In genomic region chr1:18948913-18949688, GRCh38 we compare ENCODE assay signal across 1 cellular context.
TF ChIP-seq lines count a peak whose summit lies in the region.

No MANE protein-coding gene starts in this region.

TF ChIP-seq in HepG2, 621 proteins besides CTCF, POLR2A, EP300 and RAD21 (continued from another document and continues in another):
- no peak for TF ChIP-seq ZBTB40 (IDR thresholded peaks at IDR 0.05)
- TF ChIP-seq ZBTB40 (CRISPR knock-in tag; IDR thresholded peaks at IDR 0.05) = peak; percentile 30; the same call in 1 of the 2 replicates
- TF ChIP-seq JUN (CRISPR knock-in tag; IDR thresholded peaks at IDR 0.05) = peak; percentile 17; the same call in 1 of the 2 replicates
- no peak for TF ChIP-seq TCF12 (IDR thresholded peaks at IDR 0.05)
- peak; percentile 82 for TF ChIP-seq TCF12 (CRISPR knock-in tag; IDR thresholded peaks at IDR 0.05)
- peak; percentile 66; the same call in 1 of the 2 replicates for TF ChIP-seq ZNF136 (CRISPR knock-in tag; IDR thresholded peaks at IDR 0.05; ENCODE audit: low read depth)
- no peak for TF ChIP-seq ZNF549 (CRISPR knock-in tag; IDR thresholded peaks at IDR 0.05)
- no peak for TF ChIP-seq ZNF7 (CRISPR knock-in tag; IDR thresholded peaks at IDR 0.05)
- no peak for TF ChIP-seq CBFB (CRISPR knock-in tag; IDR thresholded peaks at IDR 0.05)
- TF ChIP-seq NCOA5 (CRISPR knock-in tag; IDR thresholded peaks at IDR 0.05) = no peak
- TF ChIP-seq HMG20B (CRISPR knock-in tag; conservative IDR thresholded peaks at IDR 0.05) = 0 out of 2 replicates have a peak, but pooled peaks have one; percentile 17
- peak; percentile 59 for TF ChIP-seq MED8 (CRISPR knock-in tag; IDR thresholded peaks at IDR 0.05; ENCODE audit: insufficient replicate concordance)
- TF ChIP-seq RBFOX2 (IDR thresholded peaks at IDR 0.05; ENCODE audit: low read depth, low read length) = 0 out of 2 replicates have a peak, but pooled peaks have one; percentile 25
- peak; percentile 86; the same call in 1 of the 2 replicates for TF ChIP-seq BRCA1 (CRISPR knock-in tag; IDR thresholded peaks at IDR 0.05)
- TF ChIP-seq ASH2L (IDR thresholded peaks at IDR 0.05; ENCODE audit: insufficient read length, low read depth, low read length) = peak; percentile 94
- TF ChIP-seq SMYD3 (CRISPR knock-in tag; IDR thresholded peaks at IDR 0.05) = peak; percentile 83
- peak; percentile 58; the same call in 1 of the 2 replicates for TF ChIP-seq ZNF460 (CRISPR knock-in tag; IDR thresholded peaks at IDR 0.05; ENCODE audit: borderline replicate concordance)
- peak; percentile 68; the same call in 1 of the 2 replicates for TF ChIP-seq RARG (CRISPR knock-in tag; IDR thresholded peaks at IDR 0.05; ENCODE audit: low read depth)
- peak; percentile 40 to 66; a peak in 3 of 4 replicates for TF ChIP-seq HMGXB4 (CRISPR knock-in tag; IDR thresholded peaks at IDR 0.05; ENCODE audit: borderline replicate concordance in 1 of 2, low read depth in 1 of 2)
- no peak; the same call in 1 of the 2 replicates for TF ChIP-seq ZBTB38 (CRISPR knock-in tag; IDR thresholded peaks at IDR 0.05)
- TF ChIP-seq HNRNPUL1 (IDR thresholded peaks at IDR 0.05; ENCODE audit: low read depth, low read length) = no peak
- TF ChIP-seq ZNF256 (CRISPR knock-in tag; conservative IDR thresholded peaks at IDR 0.05) = peak; percentile 86
- TF ChIP-seq ZSCAN22 (CRISPR knock-in tag; IDR thresholded peaks at IDR 0.05) = peak; percentile 25; the same call in 1 of the 2 replicates
- peak; percentile 66; the same call in 1 of the 2 replicates for TF ChIP-seq IRF1 (CRISPR knock-in tag; IDR thresholded peaks at IDR 0.05; ENCODE audit: low read depth)
- peak; percentile 72; the same call in 1 of the 2 replicates for TF ChIP-seq ZNF816 (CRISPR knock-in tag; IDR thresholded peaks at IDR 0.05; ENCODE audit: borderline replicate concordance)
- no peak for TF ChIP-seq NKX3-1 (CRISPR knock-in tag; IDR thresholded peaks at IDR 0.05)
- no peak for TF ChIP-seq CCAR2 (optimal IDR thresholded peaks at IDR 0.05; ENCODE audit: low read depth, low read length)
- peak; percentile 94 for TF ChIP-seq KDM5B (CRISPR knock-in tag; IDR thresholded peaks at IDR 0.05; ENCODE audit: borderline replicate concordance)
- peak; percentile 88; the same call in 1 of the 2 replicates for TF ChIP-seq ZBTB4 (CRISPR knock-in tag; IDR thresholded peaks at IDR 0.05; ENCODE audit: borderline replicate concordance)
- TF ChIP-seq ZNF234 (CRISPR knock-in tag; conservative IDR thresholded peaks at IDR 0.05) = no peak
- peak; percentile 81; the same call in 1 of the 2 replicates for TF ChIP-seq ZNF224 (CRISPR knock-in tag; IDR thresholded peaks at IDR 0.05)
- TF ChIP-seq ZNF564 (CRISPR knock-in tag; IDR thresholded peaks at IDR 0.05) = peak; percentile 76
- peak; percentile 73 for TF ChIP-seq PHF8 (CRISPR knock-in tag; IDR thresholded peaks at IDR 0.05)
- no peak; the same call in 1 of the 2 replicates for TF ChIP-seq AHR (CRISPR knock-in tag; IDR thresholded peaks at IDR 0.05)
- TF ChIP-seq ZNF121 (CRISPR knock-in tag; IDR thresholded peaks at IDR 0.05) = peak; percentile 82; the same call in 1 of the 2 replicates
- no peak; the same call in 1 of the 2 replicates for TF ChIP-seq EHMT2 (IDR thresholded peaks at IDR 0.05; ENCODE audit: borderline replicate concordance, low read depth, low read length)
- TF ChIP-seq TBP (CRISPR knock-in tag; IDR thresholded peaks at IDR 0.05) = no peak
- 0 out of 2 replicates have a peak, but pooled peaks have one; percentile 26 for TF ChIP-seq ZNF414 (CRISPR knock-in tag; IDR thresholded peaks at IDR 0.05)
- no peak for TF ChIP-seq ZNF207 (IDR thresholded peaks at IDR 0.05; ENCODE audit: borderline replicate concordance)
- peak; percentile 35; the same call in 1 of the 2 replicates for TF ChIP-seq ZNF749 (CRISPR knock-in tag; IDR thresholded peaks at IDR 0.05; ENCODE audit: borderline replicate concordance)
- no peak for TF ChIP-seq FOXA1 (IDR thresholded peaks at IDR 0.05)
- peak; percentile 97 for TF ChIP-seq FOXA1 (CRISPR knock-in tag; IDR thresholded peaks at IDR 0.05)
- TF ChIP-seq SNAPC5 (CRISPR knock-in tag; IDR thresholded peaks at IDR 0.05; ENCODE audit: borderline replicate concordance) = no peak
- peak; percentile 80 for TF ChIP-seq ZNF891 (CRISPR knock-in tag; IDR thresholded peaks at IDR 0.05)
- peak; percentile 94; the same call in 1 of the 2 replicates for TF ChIP-seq ZNF430 (CRISPR knock-in tag; IDR thresholded peaks at IDR 0.05)
- TF ChIP-seq ZNF577 (CRISPR knock-in tag; IDR thresholded peaks at IDR 0.05; ENCODE audit: borderline replicate concordance, low read depth) = no peak
- TF ChIP-seq CHD4 (IDR thresholded peaks at IDR 0.05; ENCODE audit: borderline replicate concordance, low read length) = no peak
- no peak for TF ChIP-seq ZNF251 (CRISPR knock-in tag; IDR thresholded peaks at IDR 0.05)
- no peak for TF ChIP-seq ZNF180 (CRISPR knock-in tag; IDR thresholded peaks at IDR 0.05; ENCODE audit: borderline replicate concordance, low read depth)
- TF ChIP-seq MEIS1 (CRISPR knock-in tag; IDR thresholded peaks at IDR 0.05; ENCODE audit: borderline replicate concordance) = peak; percentile 95
- peak; percentile 90 for TF ChIP-seq HOXA3 (CRISPR knock-in tag; IDR thresholded peaks at IDR 0.05)
- TF ChIP-seq MXI1 (IDR thresholded peaks at IDR 0.05; ENCODE audit: borderline replicate concordance, low read depth, low read length) = peak; percentile 78; the same call in 1 of the 3 replicates
- no peak for TF ChIP-seq AGO2 (optimal IDR thresholded peaks at IDR 0.05; ENCODE audit: low read depth, low read length)
- peak; percentile 81 for TF ChIP-seq SMAD3 (CRISPR knock-in tag; IDR thresholded peaks at IDR 0.05)
- peak; percentile 31; the same call in 1 of the 2 replicates for TF ChIP-seq ZNF333 (CRISPR knock-in tag; IDR thresholded peaks at IDR 0.05; ENCODE audit: borderline replicate concordance)
- TF ChIP-seq FOXA3 (CRISPR knock-in tag; IDR thresholded peaks at IDR 0.05) = peak; percentile 92
- no peak for TF ChIP-seq BCL3 (CRISPR knock-in tag; IDR thresholded peaks at IDR 0.05)
